Comparison of ENCODE assay signal across 28 cellular contexts in genomic region chr9:83960991-83961390, GRCh38.
"Had no signal": no experiment of that assay in that cellular context is flagged by ENCODE, and none has a peak within 500 bp of the region (broad histone marks: within the 10 kb centered on the region; RNA-seq: fewer than 3 reads in every experiment).

No MANE protein-coding gene starts in this region.

- H3K4me3 ChIP-seq: ascending aorta, breast epithelium, cardiac muscle cell, colonic mucosa, esophagus squamous epithelium, gastroesophageal sphincter, heart right ventricle had no signal

- H3K9me3 ChIP-seq: ascending aorta, breast epithelium, colonic mucosa, esophagus squamous epithelium, gastroesophageal sphincter, heart right ventricle had no signal

- H3K36me3 Mint-ChIP-seq: WTC11 had no signal

- H3K9me3 Mint-ChIP-seq: activated CD4-positive, alpha-beta memory T cell treated with anti-CD3 and anti-CD28 coated beads, Interleukin-2, amount 10 ng/mL, durations not matched to agents 7 days and 5 days; activated CD4-positive, alpha-beta T cell treated with anti-CD3 and anti-CD28 coated beads, Interleukin-2, amount 10 ng/mL, durations not matched to agents 7 days and 5 days; activated naive CD4-positive, alpha-beta T cell treated with anti-CD3 and anti-CD28 coated beads, Interleukin-2, amount 10 ng/mL, durations not matched to agents 7 days and 5 days; activated naive CD4-positive, alpha-beta T cell treated with anti-CD3 and anti-CD28 coated beads, Interleukin-2, amount 50 U/mL, for 72 hours; activated naive CD8-positive, alpha-beta T cell treated with anti-CD3 and anti-CD28 coated beads, Interleukin-2, amount 10 ng/mL, durations not matched to agents 7 days and 5 days; WTC11 had no signal

- H3K27ac ChIP-seq: ascending aorta, breast epithelium, cardiac muscle cell, colonic mucosa, esophagus squamous epithelium, gastroesophageal sphincter, heart right ventricle, VCaP had no signal

- H3K4me1 ChIP-seq: ascending aorta, breast epithelium had no signal

- H3K27me3 ChIP-seq: ascending aorta, breast epithelium, cardiac muscle cell, colonic mucosa, esophagus squamous epithelium, gastroesophageal sphincter, heart right ventricle had no signal

- H3K27ac Mint-ChIP-seq: activated CD4-positive, alpha-beta memory T cell treated with anti-CD3 and anti-CD28 coated beads, Interleukin-2, amount 10 ng/mL, durations not matched to agents 7 days and 5 days; activated CD4-positive, alpha-beta T cell treated with anti-CD3 and anti-CD28 coated beads, Interleukin-2, amount 10 ng/mL, durations not matched to agents 7 days and 5 days; activated naive CD4-positive, alpha-beta T cell treated with anti-CD3 and anti-CD28 coated beads, Interleukin-2, amount 10 ng/mL, durations not matched to agents 7 days and 5 days; activated naive CD8-positive, alpha-beta T cell treated with anti-CD3 and anti-CD28 coated beads, Interleukin-2, amount 10 ng/mL, durations not matched to agents 7 days and 5 days; brain; T-helper 17 cell; WTC11 had no signal

- H3K36me3 ChIP-seq: ascending aorta, breast epithelium, cardiac muscle cell, colonic mucosa had no signal

- H3K27me3 Mint-ChIP-seq: activated CD4-positive, alpha-beta memory T cell treated with anti-CD3 and anti-CD28 coated beads, Interleukin-2, amount 10 ng/mL, durations not matched to agents 7 days and 5 days; activated CD4-positive, alpha-beta T cell treated with anti-CD3 and anti-CD28 coated beads, Interleukin-2, amount 10 ng/mL, durations not matched to agents 7 days and 5 days; brain; T-helper 17 cell had no signal

- H3K4me3 Mint-ChIP-seq: activated CD4-positive, alpha-beta memory T cell treated with anti-CD3 and anti-CD28 coated beads, Interleukin-2, amount 10 ng/mL, durations not matched to agents 7 days and 5 days; activated CD4-positive, alpha-beta T cell treated with anti-CD3 and anti-CD28 coated beads, Interleukin-2, amount 10 ng/mL, durations not matched to agents 7 days and 5 days; activated naive CD4-positive, alpha-beta T cell treated with anti-CD3 and anti-CD28 coated beads, Interleukin-2, amount 10 ng/mL, durations not matched to agents 7 days and 5 days; activated naive CD8-positive, alpha-beta T cell treated with anti-CD3 and anti-CD28 coated beads, Interleukin-2, amount 10 ng/mL, durations not matched to agents 7 days and 5 days; brain; T-helper 17 cell; WTC11 had no signal

- ATAC-seq: gastroesophageal sphincter, heart right ventricle, T-helper 17 cell, WTC11 had no signal

- DNase-seq: activated CD4-positive, alpha-beta memory T cell treated with anti-CD3 and anti-CD28 coated beads, Interleukin-2, amount 10 ng/mL, durations not matched to agents 7 days and 5 days; activated CD4-positive, alpha-beta T cell treated with anti-CD3 and anti-CD28 coated beads for 1 hour; activated CD4-positive, alpha-beta T cell treated with anti-CD3 and anti-CD28 coated beads for 4 hours; activated CD4-positive, alpha-beta T cell treated with anti-CD3 and anti-CD28 coated beads, Interleukin-2, amount 10 ng/mL, durations not matched to agents 7 days and 5 days; activated CD4-positive, alpha-beta T cell treated with anti-CD3 and anti-CD28 coated beads, Interleukin-2, amount 50 U/mL, for 4 hours; activated CD8-positive, alpha-beta memory T cell treated with anti-CD3 and anti-CD28 coated beads, Interleukin-2, amount 50 U/mL, for 4 hours; activated gamma-delta T cell; activated naive CD4-positive, alpha-beta T cell; activated naive CD4-positive, alpha-beta T cell treated with anti-CD3 and anti-CD28 coated beads, Interleukin-2, amount 10 ng/mL, durations not matched to agents 7 days and 5 days; activated naive CD8-positive, alpha-beta T cell treated with anti-CD3 and anti-CD28 coated beads, Interleukin-2, amount 10 ng/mL, durations not matched to agents 7 days and 5 days; activated T-cell treated with anti-CD3 and anti-CD28 coated beads, Interleukin-2, amount 50 U/mL, for 48 hours; central memory CD4-positive, alpha-beta T cell; cerebellar nuclear complex; colonic mucosa; effector CD8-positive, alpha-beta T cell; esophagus squamous epithelium; foreskin melanocyte; heart right ventricle; T-helper 1 cell; T-helper 17 cell had no signal
